Comparison of ENCODE assay signal across 8 cellular contexts in the genomic region with DNA sequence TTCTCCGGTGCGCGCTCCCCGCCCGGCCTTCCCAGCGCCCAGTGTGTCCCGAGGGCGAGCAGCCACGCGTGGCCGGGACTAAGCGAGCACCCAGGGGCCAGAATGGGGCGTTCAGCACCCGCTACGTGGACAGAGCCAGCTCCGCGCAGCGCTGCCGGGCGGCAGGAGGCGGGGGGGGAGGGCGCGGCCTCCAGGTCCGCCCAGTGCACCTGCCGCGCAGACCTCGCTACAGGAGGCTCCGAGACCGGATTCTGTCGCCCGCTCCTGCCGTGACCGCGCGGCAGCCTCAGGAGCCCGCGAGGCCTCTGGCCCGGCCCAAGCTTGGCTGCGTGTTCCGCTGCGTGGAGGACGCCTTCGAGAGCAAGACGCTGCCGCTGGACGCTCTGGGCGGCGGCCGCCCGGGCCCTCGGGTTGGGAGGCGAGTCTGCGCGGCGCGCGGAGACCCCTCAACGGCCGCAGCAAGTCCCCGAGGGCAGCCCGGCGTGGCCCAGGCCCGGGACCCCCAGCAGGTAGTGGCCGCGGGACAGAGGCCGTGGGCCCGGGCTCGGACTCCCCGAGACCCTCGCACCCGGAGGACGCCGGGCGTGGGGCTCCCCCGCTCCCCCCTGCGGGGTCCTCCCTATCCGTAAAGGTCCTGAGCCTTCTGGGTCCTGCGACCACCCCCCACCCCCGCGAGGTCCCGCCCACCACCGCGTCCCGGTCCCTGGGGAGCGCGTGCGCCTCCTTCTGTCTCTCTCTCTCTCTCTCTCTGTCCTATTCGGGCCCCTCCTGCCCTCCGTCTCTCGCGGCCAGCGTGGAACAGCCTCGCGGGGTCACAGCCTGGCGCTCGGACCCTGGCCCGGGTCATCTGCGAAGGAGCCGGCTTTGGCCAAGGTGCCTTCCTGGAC. TPM values are rescaled to one million over a fixed set of nuclear protein-coding genes. Genes with fewer than 3 reads are reported as not detected.
A peak's percentile ranks its signal among the peaks of the same experiment; 100 is the strongest.
DNase-seq lines count a peak whose midpoint lies in the region; ATAC-seq and TF ChIP-seq lines count a peak whose summit lies in the region.

No MANE protein-coding gene starts in this region.

- intact Hi-C loops in colonic mucosa (cut with DNase I), result no loop called here

- H3K27ac ChIP-seq in colonic mucosa (no peak overlapping the region), temporal lobe (ENCODE audit: low read depth, low read length) (peak overlapping the region; percentile 61)

- H3K4me3 ChIP-seq in HAP-1 (peak overlapping the region; percentile 37), colonic mucosa (no peak overlapping the region)

- H3K9ac ChIP-seq in colonic mucosa (ENCODE audit: low read depth in 2 of 2, low read length in 2 of 2), result no peak overlapping the region

- TF ChIP-seq CTCF in colonic mucosa (IDR thresholded peaks at IDR 0.05), result no peak

- H3K27me3 ChIP-seq in HAP-1 (ENCODE audit: low read depth), result peaks cover 9% of the 10 kb centered on the region; the same call in 1 of the 2 replicates
- peaks cover 33% of the 10 kb centered on the region for H3K27me3 ChIP-seq in colonic mucosa

- DNase-seq in HAP-1 (ENCODE audit: low spot score in 2 of 2) (peak in 1 of 2 experiments; percentile 65), colonic mucosa (peak; percentile 41), lung microvascular endothelial cell (ENCODE audit: low read depth in 2 of 2) (peak; percentile 36 to 40), Ammon's horn (ENCODE audit: low spot score) (no peak)

- in situ Hi-C loops in HAP-1 (cut with MboI; ENCODE audit: low sequenced_read_pairs), result no loop called here

- no peaks in the 10 kb centered on the region for H3K4me1 ChIP-seq in HAP-1
- peaks cover 10% of the 10 kb centered on the region for H3K4me1 ChIP-seq in colonic mucosa

- ATAC-seq in activated CD4-positive, CD25-positive, alpha-beta regulatory T cell treated with anti-CD3 and anti-CD28 coated beads, Interleukin-2, amount 50 U/mL, for 24 hours, result peak; percentile 65 to 78
- ATAC-seq in GM21447 (IDR thresholded peaks at IDR 0.05; ENCODE audit: unreplicated experiment) (no peak), HG03039 (IDR thresholded peaks at IDR 0.05; ENCODE audit: unreplicated experiment) (no peak)

- H3K36me3 ChIP-seq in HAP-1 (replicated peaks) (no peaks in the 10 kb centered on the region), colonic mucosa (no peaks in the 10 kb centered on the region)

- no peaks in the 10 kb centered on the region for H3K9me3 ChIP-seq in HAP-1
- H3K9me3 ChIP-seq in colonic mucosa, result no peaks in the 10 kb centered on the region

RNA-seq across cellular contexts. Expression of gene DPYSL4, which starts 0.9 kb away (rescaled TPM):
- under 1 TPM; 0.27 to 0.44 TPM for total RNA-seq in colonic mucosa
- total RNA-seq in lung microvascular endothelial cell, result 0.40 and 11.8 TPM in 2 replicates
- total RNA-seq in temporal lobe, result 39.3 TPM

Comparison
In these comparisons a context has a peak if more than half of its experiments do, and no peak if none do; other contexts are left out.
1. ATAC-seq: peak in activated CD4-positive, CD25-positive, alpha-beta regulatory T cell treated with anti-CD3 and anti-CD28 coated beads, Interleukin-2, amount 50 U/mL, for 24 hours (2 of 2); none in GM21447 (single experiment) and HG03039 (single experiment).